10 cellular contexts compared by ENCODE assay signal in the genomic region with DNA sequence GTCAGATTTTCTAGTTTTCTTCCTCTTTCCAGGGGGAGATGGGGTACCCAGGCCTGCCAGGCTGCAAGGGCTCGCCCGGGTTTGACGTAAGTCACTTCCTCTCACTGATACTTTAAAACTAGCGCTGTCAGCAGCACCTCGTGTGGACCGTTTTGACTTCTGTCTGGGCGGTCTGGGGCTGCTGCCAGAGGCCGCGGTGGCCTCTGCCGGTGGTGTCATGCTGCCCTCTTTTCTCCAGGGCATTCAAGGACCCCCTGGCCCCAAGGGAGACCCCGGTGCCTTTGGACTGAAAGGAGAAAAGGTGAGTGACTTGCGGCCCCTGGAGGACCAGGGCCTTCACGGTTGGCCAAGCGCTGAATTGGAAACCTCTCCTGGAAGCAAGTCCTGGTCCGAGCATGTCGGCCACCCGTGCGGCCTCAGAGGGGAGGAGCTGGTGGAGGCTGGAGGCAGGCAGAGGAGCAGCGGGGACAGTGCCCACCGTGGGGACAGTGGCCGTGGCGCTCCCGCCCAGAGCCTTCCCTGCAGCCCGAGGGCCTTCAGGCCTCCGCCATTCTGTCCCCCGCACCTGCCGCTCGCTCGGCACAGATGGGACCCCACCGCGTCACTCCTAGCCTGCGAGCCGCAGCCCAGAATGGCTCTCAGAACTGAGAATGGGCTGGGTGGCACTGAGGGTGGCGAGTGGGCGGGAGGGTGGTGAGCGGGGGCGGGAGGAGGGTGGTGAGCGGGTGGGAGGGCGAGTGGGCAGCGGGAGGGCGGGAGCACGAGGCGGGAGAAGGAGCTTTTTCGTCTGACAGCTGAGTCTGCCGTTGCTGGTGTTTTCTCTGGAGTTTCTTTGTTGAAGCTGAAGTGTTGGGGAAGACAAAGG. TPM values are rescaled to one million over a fixed set of nuclear protein-coding genes. Genes with fewer than 3 reads are reported as not detected.
DNase-seq lines count a peak whose midpoint lies in the region; ATAC-seq and TF ChIP-seq lines count a peak whose summit lies in the region.
"Had no signal": no experiment of that assay in that cellular context is flagged by ENCODE, and none has a peak within 500 bp of the region (broad histone marks: within the 10 kb centered on the region; RNA-seq: fewer than 3 reads in every experiment).

No MANE protein-coding gene starts in this region.

- H3K79me2 ChIP-seq in mammary epithelial cell (ENCODE audit: insufficient read depth, low read length): no peaks in the 10 kb centered on the region
- no peaks in the 10 kb centered on the region for H3K79me2 ChIP-seq in OCI-LY7 (ENCODE audit: insufficient read depth, low read depth, low read length)

- H3K27me3 ChIP-seq in BLaER1 treated with 17β-estradiol and CSF1 and Interleukin-3, amounts not matched to agents 10 nM and 100 nM: peaks cover 0 to 8% (median 2%) of the 10 kb centered on the region in 11 experiments; a peak in 8 of 22 replicates
- H3K27me3 ChIP-seq in heart left ventricle (no peaks in the 10 kb centered on the region), mammary epithelial cell (ENCODE audit: insufficient read depth, low read length) (no peaks in the 10 kb centered on the region)

- peak overlapping the region; percentile 5 to 44 (median 26); a peak in 16 of 22 replicates for H3K4me2 ChIP-seq in BLaER1 treated with 17β-estradiol and CSF1 and Interleukin-3, amounts not matched to agents 10 nM and 100 nM
- H3K4me2 ChIP-seq in mammary epithelial cell (ENCODE audit: insufficient read depth, low read depth, low read length): no peak overlapping the region
- H3K4me2 ChIP-seq in OCI-LY7 (ENCODE audit: low read length): no peak overlapping the region

- peaks cover 0 to 7% (median 0%) of the 10 kb centered on the region in 11 experiments; a peak in 5 of 22 replicates for H4K20me1 ChIP-seq in BLaER1 treated with 17β-estradiol and CSF1 and Interleukin-3, amounts not matched to agents 10 nM and 100 nM
- no peaks in the 10 kb centered on the region for H4K20me1 ChIP-seq in mammary epithelial cell (ENCODE audit: insufficient read depth, low read length)
- H4K20me1 ChIP-seq in OCI-LY7 (ENCODE audit: insufficient read depth, low read length): no peaks in the 10 kb centered on the region

- H3K4me3 ChIP-seq in BLaER1 treated with 17β-estradiol and CSF1 and Interleukin-3, amounts not matched to agents 10 nM and 100 nM: no peak overlapping the region
- H3K4me3 ChIP-seq in heart left ventricle: no peak overlapping the region
- no peak overlapping the region for H3K4me3 ChIP-seq in mammary epithelial cell (replicated peaks in 1 of 3; ENCODE audit: insufficient read depth in 1 of 3, low read depth in 2 of 3, low read length in 3 of 3)
- H3K4me3 ChIP-seq in OCI-LY7 (ENCODE audit: low read depth, low read length, poor library complexity, severe bottlenecking): no peak overlapping the region

- DNase-seq in RPMI8226 (peak; percentile 70), heart left ventricle (peak; percentile 8 to 59 (median 25)), posterior vena cava (ENCODE audit: low spot score) (peak; percentile 73), mammary epithelial cell (no peak), OCI-LY7 (ENCODE audit: low spot score) (no peak), RKO (ENCODE audit: low spot score) (no peak), glomerular visceral epithelial cell (ENCODE audit: extremely low spot score) (no peak)
- DNase-seq: mesendoderm, MM.1S had no signal

- in situ Hi-C loops in mammary epithelial cell (cut with MboI; ENCODE audit: low sequenced_read_pairs in 2 of 2): no loop called here

- POLR2A ChIA-PET in OCI-LY7 (lab: Charles Lee): no interaction called here

- no peak for TF ChIP-seq POLR2A in heart left ventricle (IDR thresholded peaks at IDR 0.05)

- dilution Hi-C loops in mammary epithelial cell (cut with HindIII; ENCODE audit: low sequenced_read_pairs): no loop called here

- H3K4me1 ChIP-seq in BLaER1 treated with 17β-estradiol and CSF1 and Interleukin-3, amounts not matched to agents 10 nM and 100 nM: peaks cover 7 to 28% (median 23%) of the 10 kb centered on the region in 10 experiments
- H3K4me1 ChIP-seq in heart left ventricle (peaks cover 0 to 32% (median 0%) of the 10 kb centered on the region in 12 donors), mammary epithelial cell (ENCODE audit: insufficient read depth, low read length) (peaks cover 7% of the 10 kb centered on the region), OCI-LY7 (ENCODE audit: insufficient read depth, low read length, poor library complexity, severe bottlenecking) (no peaks in the 10 kb centered on the region)

- H2AFZ ChIP-seq in mammary epithelial cell (ENCODE audit: low read depth, low read length) (no peak overlapping the region), OCI-LY7 (ENCODE audit: low read length) (no peak overlapping the region)

- H3K9me2 ChIP-seq in OCI-LY7 (ENCODE audit: insufficient read depth, low read length): no peaks in the 10 kb centered on the region

- 82 to 88% (median 85%) methylated on average over 26 to 45 of the region's 45 CpGs for WGBS in heart left ventricle, 4 donors
- 90% methylated on average over 24 of the region's 45 CpGs for WGBS in mammary epithelial cell (ENCODE audit: low coverage, missing lambda C conversion rate)

- TF ChIP-seq CTCF in heart left ventricle (IDR thresholded peaks at IDR 0.05) (no peak), mammary epithelial cell (conservative IDR thresholded peaks at IDR 0.05 in 1 of 2, IDR thresholded peaks at IDR 0.05 in 1 of 2; ENCODE audit: extremely low read depth in 1 of 2, insufficient read depth in 1 of 2, low read depth in 1 of 2, low read length in 2 of 2) (no peak), OCI-LY7 (conservative IDR thresholded peaks at IDR 0.05; ENCODE audit: low read length) (no peak)

- no peaks in the 10 kb centered on the region for H3K9me3 ChIP-seq in BLaER1 treated with 17β-estradiol and CSF1 and Interleukin-3, amounts not matched to agents 10 nM and 100 nM (replicated peaks in 1 of 11)
- no peaks in the 10 kb centered on the region for H3K9me3 ChIP-seq in heart left ventricle
- no peaks in the 10 kb centered on the region for H3K9me3 ChIP-seq in mammary epithelial cell (replicated peaks; ENCODE audit: insufficient read depth, low read length)
- H3K9me3 ChIP-seq in OCI-LY7 (ENCODE audit: low read length): no peaks in the 10 kb centered on the region

- no peak overlapping the region for H3K27ac ChIP-seq in BLaER1 treated with 17β-estradiol and CSF1 and Interleukin-3, amounts not matched to agents 10 nM and 100 nM
- H3K27ac ChIP-seq in heart left ventricle: peak overlapping the region in 2 of 12 donors; percentile 55 to 80
- H3K27ac ChIP-seq in mammary epithelial cell (ENCODE audit: insufficient read depth, low read depth, low read length): no peak overlapping the region
- no peak overlapping the region for H3K27ac ChIP-seq in OCI-LY7 (ENCODE audit: low read depth, low read length, poor library complexity, severe bottlenecking)

- intact Hi-C loops in heart left ventricle (cut with DNase I) (loop anchor here in 1 of 10 donors (10.0 kb wide), 1 partner anchor 124 kb away; no protein-coding TSS in a partner anchor), posterior vena cava (cut with DNase I) (loop anchor here (5.0 kb wide), 2 partner anchors 106 to 126 kb away; a partner anchor contains a TSS), mammary epithelial cell (cut with micrococcal nuclease) (no loop called here), OCI-LY7 (cut with micrococcal nuclease; ENCODE audit: unreplicated experiment) (no loop called here)

- H3K9ac ChIP-seq in BLaER1 treated with 17β-estradiol and CSF1 and Interleukin-3, amounts not matched to agents 10 nM and 100 nM: no peak overlapping the region
- H3K9ac ChIP-seq in mammary epithelial cell (ENCODE audit: insufficient read depth, low read length): no peak overlapping the region

- ATAC-seq in heart left ventricle: no peak

- BruUV-seq in mammary epithelial cell (replicated peaks; lab: Mats Ljungman, UMichigan): no TSS peak
- BruUV-seq in OCI-LY7 (replicated peaks; lab: Mats Ljungman, UMichigan): no TSS peak

- CTCF ChIA-PET in mammary epithelial cell (lab: Charles Lee; ENCODE audit: low non-redundant PET): no interaction called here
- CTCF ChIA-PET in OCI-LY7 (lab: Charles Lee; ENCODE audit: unreplicated experiment): no interaction called here

- H3K36me3 ChIP-seq in BLaER1 treated with 17β-estradiol and CSF1 and Interleukin-3, amounts not matched to agents 10 nM and 100 nM: no peaks in the 10 kb centered on the region
- peaks cover 0 to 88% (median 72%) of the 10 kb centered on the region in 9 donors for H3K36me3 ChIP-seq in heart left ventricle
- no peaks in the 10 kb centered on the region for H3K36me3 ChIP-seq in mammary epithelial cell (ENCODE audit: insufficient read depth, low read length)
- no peaks in the 10 kb centered on the region for H3K36me3 ChIP-seq in OCI-LY7 (ENCODE audit: insufficient read depth, low read length)

RNA-seq across cellular contexts. Expression of a gene that starts 9.4 kb away (rescaled TPM):
- total RNA-seq in heart left ventricle: 100 to 1,000 TPM in 8 of 9 donors, 10 to 100 TPM in 1; 92.4 to 385 (median 143) TPM
- polyA plus RNA-seq in heart left ventricle: 100 to 1,000 TPM; 149 to 157 TPM
- 100 to 1,000 TPM; 606 to 689 TPM for total RNA-seq in posterior vena cava
- 100 to 1,000 TPM in 1 of 2 donors, 1 to 10 TPM in 1; 9.1 to 156 TPM for total RNA-seq in mammary epithelial cell
- 12.0 TPM for polyA plus RNA-seq in mammary epithelial cell
- polyA minus RNA-seq in mammary epithelial cell: 4.4 TPM
- not detected in 2 replicates for total RNA-seq in OCI-LY7 (2014; rRNA removed; shearing (Covaris generic))
- total RNA-seq in OCI-LY7 (2022): not detected in 2 replicates

Comparison
In these comparisons a context has a peak if more than half of its experiments do, and no peak if none do; other contexts are left out.
1. H3K4me2 ChIP-seq: peak in BLaER1 treated with 17β-estradiol and CSF1 and Interleukin-3, amounts not matched to agents 10 nM and 100 nM (11 of 11); none in mammary epithelial cell (single experiment) and OCI-LY7 (single experiment).
2. DNase-seq: peak in RPMI8226 (single experiment), heart left ventricle (5 of 5) and posterior vena cava (single experiment); none in mammary epithelial cell (single experiment), OCI-LY7 (single experiment), RKO (single experiment) and glomerular visceral epithelial cell (single experiment).
3. RNA of a gene that starts 9.4 kb away (total RNA-seq): 606 to 689 TPM in posterior vena cava, 9.1 to 156 TPM in mammary epithelial cell and 92.4 to 385 TPM in heart left ventricle; not detected in OCI-LY7; every median in the first group is over 4 times any median in the second.
4. intact Hi-C loops: an anchor here in posterior vena cava (5.0 kb wide); none called in mammary epithelial cell and OCI-LY7.